22 cellular contexts compared by ENCODE assay signal in the genomic region with DNA sequence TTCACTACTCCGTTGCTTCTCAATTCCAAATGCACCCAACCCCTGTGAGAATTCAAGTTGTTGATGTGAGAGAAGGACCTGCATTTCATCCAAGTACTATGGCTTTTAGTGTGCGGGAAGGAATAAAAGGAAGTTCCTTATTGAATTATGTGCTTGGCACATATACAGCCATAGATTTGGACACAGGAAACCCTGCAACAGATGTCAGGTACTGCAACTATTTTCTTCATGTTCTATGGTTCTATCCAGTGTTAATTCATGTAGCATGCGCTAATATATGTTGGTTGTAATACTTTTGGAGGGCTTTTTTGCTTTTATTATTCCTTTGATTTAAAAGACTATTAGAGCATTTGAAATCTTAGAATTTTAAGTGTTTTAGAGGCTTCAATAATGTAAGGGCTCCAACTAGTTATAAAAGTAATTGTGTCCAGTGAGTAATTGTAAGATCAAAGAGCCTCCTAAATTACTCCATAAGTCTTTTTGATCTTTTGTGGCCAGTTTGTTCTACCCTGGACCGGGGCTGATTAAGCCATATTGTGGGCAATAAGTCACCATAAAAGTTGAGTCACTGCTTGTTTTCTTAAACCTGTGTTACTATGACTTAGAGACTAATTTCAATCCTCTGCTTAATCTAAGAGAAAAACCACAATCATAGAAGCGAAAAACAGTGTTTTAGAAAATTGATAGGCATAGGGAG. TPM values are rescaled to one million over a fixed set of nuclear protein-coding genes. Genes with fewer than 3 reads are reported as not detected.
DNase-seq lines count a peak whose midpoint lies in the region; ATAC-seq, FAIRE-seq and TF ChIP-seq lines count a peak whose summit lies in the region.
"Had no signal": no experiment of that assay in that cellular context is flagged by ENCODE, and none has a peak within 500 bp of the region (broad histone marks: within the 10 kb centered on the region; RNA-seq: fewer than 3 reads in every experiment).

No MANE protein-coding gene starts in this region.

- H3K4me1 ChIP-seq in HepG2 (ENCODE audit: insufficient read depth, low read length), result peaks cover 92% of the 10 kb centered on the region
- peaks cover 0 to 34% (median 16%) of the 10 kb centered on the region in 4 donors for H3K4me1 ChIP-seq in right lobe of liver

- DNase-seq in HepG2 (ENCODE audit: low spot score), result peak; percentile 55
- no peak for DNase-seq in right lobe of liver
- peak; percentile 7 for DNase-seq in brain microvascular endothelial cell
- DNase-seq in left colon, result no peak
- DNase-seq in NCI-H2227 (lab: John Stamatoyannopoulos, UW; ENCODE audit: unreplicated experiment), result no peak
- no peak for DNase-seq in anterior cingulate cortex (lab: John Stamatoyannopoulos, UW)
- no peak for DNase-seq in DMS114 treated with DMSO at 0.1 percent for 48 hours (lab: John Stamatoyannopoulos, UW; ENCODE audit: unreplicated experiment)
- no peak for DNase-seq in NCI-H82 (lab: John Stamatoyannopoulos, UW)
- DNase-seq: activated naive CD4-positive, alpha-beta T cell; CD4-positive, alpha-beta memory T cell; glutamatergic neuron; kidney; naive B cell; NCI-H1048; retina had no signal

- H3K4me2 ChIP-seq in HepG2 (ENCODE audit: low read depth, low read length), result no peak overlapping the region

- 76% methylated on average over 5 of the region's 5 CpGs for WGBS in HepG2 (ENCODE audit: low lambda C conversion rate)
- WGBS in right lobe of liver (ENCODE audit: insufficient coverage, low coverage, low lambda C conversion rate, missing lambda C conversion rate), result 64% methylated on average over 5 of the region's 5 CpGs

- POLR2A ChIA-PET in HepG2 (lab: Yijun Ruan, JAX), result interaction anchor here (1.1 kb wide), 1 partner anchor 166 kb away, joined by 4 read pairs; no protein-coding TSS in a partner anchor

- TF ChIP-seq POLR2A in HepG2 (IDR thresholded peaks at IDR 0.05; ENCODE audit: insufficient read depth in 1 of 2, low read depth in 2 of 2, low read length in 2 of 2) (no peak), right lobe of liver (IDR thresholded peaks at IDR 0.05) (no peak)

- H3K79me2 ChIP-seq in HepG2 (ENCODE audit: insufficient read depth, low read length), result no peaks in the 10 kb centered on the region

- intact Hi-C loops in HepG2 (cut with micrococcal nuclease; ENCODE audit: unreplicated experiment), result loop anchor here (2.0 to 5.0 kb wide), 4 partner anchors 113 to 299 kb away; no protein-coding TSS in a partner anchor
- intact Hi-C loops in right lobe of liver (cut with DNase I), result no loop called here
- intact Hi-C loops in left colon (cut with DNase I, micrococcal nuclease), result no loop called here

- in situ Hi-C loops in HepG2 (cut with HindIII; ENCODE audit: extremely low pct_ligation_motif_present, low pct_unique_long_range_greater_than_20kb) (no loop called here), brain microvascular endothelial cell (cut with HindIII; ENCODE audit: low pct_ligation_motif_present, low sequenced_read_pairs) (no loop called here)

- TF ChIP-seq RAD21 in HepG2 (CRISPR knock-in tag; IDR thresholded peaks at IDR 0.05), result no peak

- H3K4me3 ChIP-seq in HepG2 (replicated peaks in 1 of 3; ENCODE audit: insufficient read depth in 1 of 3, low read depth in 2 of 3, low read length in 3 of 3) (no peak overlapping the region), right lobe of liver (no peak overlapping the region), brain microvascular endothelial cell (ENCODE audit: low read depth, low read length) (no peak overlapping the region)
- H3K4me3 ChIP-seq: SK-N-MC had no signal

- BruUV-seq in HepG2 (replicated peaks; lab: Mats Ljungman, UMichigan), result no TSS peak

- FAIRE-seq in HepG2 (lab: Jason Lieb, UNC), result no peak
- FAIRE-seq: endothelial cell of umbilical vein, urothelium cell line had no signal

- H3K9ac ChIP-seq in HepG2 (ENCODE audit: insufficient read depth, low read depth, low read length), result no peak overlapping the region; the same call in 1 of the 2 replicates

- H3K36me3 ChIP-seq in HepG2 (replicated peaks in 1 of 2; ENCODE audit: control insufficient read depth in 1 of 2, insufficient read depth in 2 of 2, low read length in 2 of 2) (no peaks in the 10 kb centered on the region), right lobe of liver (no peaks in the 10 kb centered on the region), brain microvascular endothelial cell (replicated peaks) (no peaks in the 10 kb centered on the region)

- no peak for TF ChIP-seq CTCF in HepG2 (CRISPR knock-in tag; IDR thresholded peaks at IDR 0.05)
- no peak for TF ChIP-seq CTCF in right lobe of liver (IDR thresholded peaks at IDR 0.05)
- no peak for TF ChIP-seq CTCF in brain microvascular endothelial cell (IDR thresholded peaks at IDR 0.05; ENCODE audit: low read depth, low read length, missing control alignments)

- H3K9me3 ChIP-seq in HepG2 (ENCODE audit: low read length) (no peaks in the 10 kb centered on the region), right lobe of liver (no peaks in the 10 kb centered on the region)

- no peak for ATAC-seq in HepG2
- no peak for ATAC-seq in right lobe of liver
- ATAC-seq in left colon, result peak; percentile 65
- ATAC-seq: stimulated activated memory B cell treated with anti-CD40 and anti-IgM and Interleukin-4, amounts not matched to agents 10 μg/mL and 1 μg/mL and 100 μg/mL, for 72 hours; WTC11 had no signal

- H3K27ac ChIP-seq in HepG2 (ENCODE audit: extremely low read length, insufficient read depth, low read length), result peak overlapping the region; percentile 93
- H3K27ac ChIP-seq in right lobe of liver, result no peak overlapping the region
- no peak overlapping the region for H3K27ac ChIP-seq in brain microvascular endothelial cell
- H3K27ac ChIP-seq: SK-N-MC had no signal

- H2AFZ ChIP-seq in HepG2 (ENCODE audit: low read length), result peak overlapping the region; percentile 12

- H3K27me3 ChIP-seq in HepG2 (ENCODE audit: control insufficient read depth in 1 of 2, insufficient read depth in 2 of 2, low read length in 2 of 2), result no peaks in the 10 kb centered on the region
- no peaks in the 10 kb centered on the region for H3K27me3 ChIP-seq in right lobe of liver
- no peaks in the 10 kb centered on the region for H3K27me3 ChIP-seq in brain microvascular endothelial cell (replicated peaks)

- peak in 1 of 2 experiments; percentile 79; a peak in 2 of 4 replicates for TF ChIP-seq EP300 in HepG2 (IDR thresholded peaks at IDR 0.05; ENCODE audit: low read depth in 2 of 2, low read length in 2 of 2)
- no peak for TF ChIP-seq EP300 in HepG2 (CRISPR knock-in tag; IDR thresholded peaks at IDR 0.05; ENCODE audit: borderline replicate concordance)

- no peaks in the 10 kb centered on the region for H4K20me1 ChIP-seq in HepG2 (ENCODE audit: insufficient read depth, low read length)

- CTCF ChIA-PET in HepG2 (lab: Yijun Ruan, JAX; ENCODE audit: low intra/inter-chr PET ratio, low total read pairs), result no interaction called here

RNA-seq across cellular contexts. Expression of a gene that starts 22.9 kb away (rescaled TPM):
- total RNA-seq in HepG2 (2016; rRNA removed; fragmentation: Illumina TruSeq; extraction: Trizol) (not detected in 2 replicates), right lobe of liver (not detected), left colon (under 1 TPM; 0.11 to 0.12 TPM)
- total RNA-seq in HepG2 (2016; cell fraction: cytosol; rRNA removed; fragmentation: Illumina TruSeq; extraction: Trizol; ENCODE audit: low read depth), result not detected in 2 replicates
- total RNA-seq in HepG2 (2016; cell fraction: insoluble cytoplasmic fraction; rRNA removed; fragmentation: Illumina TruSeq; extraction: Trizol), result not detected in 2 replicates
- total RNA-seq in HepG2 (2016; cell fraction: membrane; rRNA removed; fragmentation: Illumina TruSeq; extraction: Trizol), result not detected in 2 replicates
- total RNA-seq in HepG2 (2016; cell fraction: nucleus; rRNA removed; fragmentation: Illumina TruSeq; extraction: Trizol), result not detected in 2 replicates
- polyA plus RNA-seq in HepG2 (2011; rRNA removed), result 0.04 and 0.07 TPM in 2 replicates
- 0.01 and 0.03 TPM in 2 replicates for polyA plus RNA-seq in HepG2 (2011; cell fraction: cytosol; rRNA removed)
- 0.03 and 0.05 TPM in 2 replicates for polyA plus RNA-seq in HepG2 (2011; cell fraction: nucleus; rRNA removed)
- 0.19 and 0.29 TPM in 2 replicates for polyA plus RNA-seq in HepG2 (2012)
- not detected in 2 replicates for polyA plus RNA-seq in HepG2 (2016; cell fraction: cytosol; fragmentation: Illumina TruSeq; extraction: Trizol; ENCODE audit: low read depth)
- not detected in 2 replicates for polyA plus RNA-seq in HepG2 (2016; cell fraction: insoluble cytoplasmic fraction; fragmentation: Illumina TruSeq; extraction: Trizol; ENCODE audit: low read depth)
- not detected in 2 replicates for polyA plus RNA-seq in HepG2 (2016; cell fraction: membrane; fragmentation: Illumina TruSeq; extraction: Trizol; ENCODE audit: low read depth)
- polyA plus RNA-seq in HepG2 (2016; cell fraction: nucleus; fragmentation: Illumina TruSeq; extraction: Trizol; ENCODE audit: insufficient read depth, low read depth), result not detected in 2 replicates
- not detected in 2 replicates for polyA minus RNA-seq in HepG2 (2011; rRNA and poly(A)+ RNA removed; ENCODE audit: low replicate concordance)
- polyA minus RNA-seq in HepG2 (2011; cell fraction: cytosol; rRNA and poly(A)+ RNA removed), result not detected in 2 replicates
- polyA minus RNA-seq in HepG2 (2011; cell fraction: nucleus; rRNA and poly(A)+ RNA removed), result 0.12 TPM in 1 of 2 replicates, not detected in the other
- total RNA-seq: A673; CD4-positive, alpha-beta memory T cell; endothelial cell of umbilical vein; G401; kidney; WTC11 had no signal
- polyA plus RNA-seq: CD4-positive, alpha-beta memory T cell; endothelial cell of umbilical vein had no signal

RNA-seq across cellular contexts. Expression of a gene that starts 48.1 kb away (rescaled TPM):
- total RNA-seq in HepG2 (2016; rRNA removed; fragmentation: Illumina TruSeq; extraction: Trizol) (not detected in 2 replicates), right lobe of liver (under 1 TPM in 1 of 6 experiments, not detected in 5; 0.09 TPM), left colon (under 1 TPM; 0.15 to 0.20 TPM)
- total RNA-seq in HepG2 (2016; cell fraction: cytosol; rRNA removed; fragmentation: Illumina TruSeq; extraction: Trizol; ENCODE audit: low read depth), result not detected in 2 replicates
- total RNA-seq in HepG2 (2016; cell fraction: insoluble cytoplasmic fraction; rRNA removed; fragmentation: Illumina TruSeq; extraction: Trizol), result not detected in 2 replicates
- not detected in 2 replicates for total RNA-seq in HepG2 (2016; cell fraction: membrane; rRNA removed; fragmentation: Illumina TruSeq; extraction: Trizol)
- not detected in 2 replicates for total RNA-seq in HepG2 (2016; cell fraction: nucleus; rRNA removed; fragmentation: Illumina TruSeq; extraction: Trizol)
- not detected in 2 replicates for polyA plus RNA-seq in HepG2 (2011; rRNA removed)
- polyA plus RNA-seq in HepG2 (2011; cell fraction: cytosol; rRNA removed), result 0.01 TPM in 1 of 2 replicates, not detected in the other
- 0.05 TPM in 1 of 2 replicates, not detected in the other for polyA plus RNA-seq in HepG2 (2011; cell fraction: nucleus; rRNA removed)
- not detected in 2 replicates for polyA plus RNA-seq in HepG2 (2012)
- polyA plus RNA-seq in HepG2 (2016; cell fraction: cytosol; fragmentation: Illumina TruSeq; extraction: Trizol; ENCODE audit: low read depth), result not detected in 2 replicates
- not detected in 2 replicates for polyA plus RNA-seq in HepG2 (2016; cell fraction: insoluble cytoplasmic fraction; fragmentation: Illumina TruSeq; extraction: Trizol; ENCODE audit: low read depth)
- not detected in 2 replicates for polyA plus RNA-seq in HepG2 (2016; cell fraction: membrane; fragmentation: Illumina TruSeq; extraction: Trizol; ENCODE audit: low read depth)
- not detected in 2 replicates for polyA plus RNA-seq in HepG2 (2016; cell fraction: nucleus; fragmentation: Illumina TruSeq; extraction: Trizol; ENCODE audit: insufficient read depth, low read depth)
- 0.12 TPM in 1 of 2 replicates, not detected in the other for polyA minus RNA-seq in HepG2 (2011; rRNA and poly(A)+ RNA removed; ENCODE audit: low replicate concordance)
- polyA minus RNA-seq in HepG2 (2011; cell fraction: cytosol; rRNA and poly(A)+ RNA removed), result not detected in 2 replicates
- polyA minus RNA-seq in HepG2 (2011; cell fraction: nucleus; rRNA and poly(A)+ RNA removed), result not detected in 2 replicates
- total RNA-seq: A673; CD4-positive, alpha-beta memory T cell; G401; kidney had no signal
- polyA plus RNA-seq: endothelial cell of umbilical vein had no signal

Comparison
In these comparisons a context has a peak if more than half of its experiments do, and no peak if none do; other contexts are left out.
1. DNase-seq: peak in HepG2 (single experiment) and brain microvascular endothelial cell (single experiment); none in right lobe of liver (0 of 3), left colon (0 of 2), NCI-H2227 (single experiment), anterior cingulate cortex (0 of 58), DMS114 treated with DMSO at 0.1 percent for 48 hours (single experiment) and NCI-H82 (single experiment).